ENCODE assay signal across 8 cellular contexts in genomic region chr1:23691499-23692307, GRCh38. TPM values are rescaled to one million over a fixed set of nuclear protein-coding genes. Genes with fewer than 3 reads are reported as not detected.
DNase-seq lines count a peak whose midpoint lies in the region; ATAC-seq, FAIRE-seq and TF ChIP-seq lines count a peak whose summit lies in the region.

RPL11 (plus strand) TSS chr1:23691806; CDS start chr1:23691824, 18 bp downstream.

- intact Hi-C loops in HepG2 (cut with micrococcal nuclease; ENCODE audit: unreplicated experiment): loop anchor here (5.0 kb wide), 1 partner anchor 61 kb away; no protein-coding TSS in a partner anchor

- TF ChIP-seq CTCF in HepG2 (CRISPR knock-in tag; IDR thresholded peaks at IDR 0.05): peak; percentile 84

- H3K36me3 ChIP-seq in HepG2 (replicated peaks in 1 of 2; ENCODE audit: control insufficient read depth in 1 of 2, insufficient read depth in 2 of 2, low read length in 2 of 2): peaks cover 19 to 39% of the 10 kb centered on the region in 2 experiments

- in situ Hi-C loops in HepG2 (cut with HindIII; ENCODE audit: extremely low pct_ligation_motif_present, low pct_unique_long_range_greater_than_20kb): loop anchor here (5.0 kb wide), 1 partner anchor 56 kb away; no protein-coding TSS in a partner anchor

- peak; percentile 94 to 99 for TF ChIP-seq POLR2A in HepG2 (IDR thresholded peaks at IDR 0.05; ENCODE audit: insufficient read depth in 1 of 2, low read depth in 2 of 2, low read length in 2 of 2)

- peak; percentile 91 for FAIRE-seq in HepG2 (lab: Jason Lieb, UNC)

- peak within 1 kb of the TSS; percentile 98 for H3K9ac ChIP-seq in HepG2 (ENCODE audit: insufficient read depth, low read depth, low read length)

- peaks cover 49% of the 10 kb centered on the region for H4K20me1 ChIP-seq in HepG2 (ENCODE audit: insufficient read depth, low read length)

- ATAC-seq in GM19351 (IDR thresholded peaks at IDR 0.05; ENCODE audit: unreplicated experiment) (peak; percentile 76), HG03521 (IDR thresholded peaks at IDR 0.05; ENCODE audit: unreplicated experiment) (peak; percentile 80), HepG2 (peak; percentile 98)

- DNase-seq in C1 segment of cervical spinal cord (lab: John Stamatoyannopoulos, UW) (peak; percentile 34 to 94 (median 90)), NCI-H748 (lab: John Stamatoyannopoulos, UW; ENCODE audit: unreplicated experiment) (peak; percentile 94), dermis blood vessel endothelial cell (peak; percentile 98), HepG2 (ENCODE audit: low spot score) (peak; percentile 92)
- peak; percentile 84 to 86 for DNase-seq in activated CD4-positive, alpha-beta T cell treated with anti-CD3 and anti-CD28 coated beads, Interleukin-2, amount 50 U/mL, for 4 hours
- DNase-seq in stimulated activated CD4-positive, alpha-beta T cell treated with anti-CD3 and anti-CD28 coated beads, Interleukin-4, amount 100 ng/mL, for 1 hour: peak; percentile 84

- peak within 1 kb of the TSS; percentile 89 for H3K4me2 ChIP-seq in HepG2 (ENCODE audit: low read depth, low read length)

- H3K4me3 ChIP-seq in HepG2 (replicated peaks in 1 of 3; ENCODE audit: insufficient read depth in 1 of 3, low read depth in 2 of 3, low read length in 3 of 3): peak within 1 kb of the TSS; percentile 96 to 100 (median 96)

- H3K79me2 ChIP-seq in HepG2 (ENCODE audit: insufficient read depth, low read length): peaks cover 51% of the 10 kb centered on the region

- CTCF ChIA-PET in HepG2 (lab: Yijun Ruan, JAX; ENCODE audit: low intra/inter-chr PET ratio, low total read pairs): interaction anchor here (1.0 to 1.2 kb wide), 2 partner anchors 34 to 60 kb away, joined by 3 to 5 read pairs; no protein-coding TSS in a partner anchor

- peak within 1 kb of the TSS; percentile 86 for H3K27ac ChIP-seq in HepG2 (ENCODE audit: extremely low read length, insufficient read depth, low read length)

- POLR2A ChIA-PET in HepG2 (lab: Yijun Ruan, JAX): interaction anchor here (0.6 to 2.8 kb wide), 31 partner anchors 9 to 347 kb away, joined by 3 to 42 read pairs (median 4); partner anchors contain the start of genes ASAP3, ELOA, HMGCL and HNRNPR

- H3K9me3 ChIP-seq in HepG2 (ENCODE audit: low read length): no peaks in the 10 kb centered on the region

- H2AFZ ChIP-seq in HepG2 (ENCODE audit: low read length): peak within 1 kb of the TSS; percentile 98

- WGBS in HepG2 (ENCODE audit: low lambda C conversion rate): 1% methylated on average over 23 of the region's 45 CpGs

- TF ChIP-seq EP300 in HepG2 (IDR thresholded peaks at IDR 0.05; ENCODE audit: low read depth in 2 of 2, low read length in 2 of 2) (0 out of 4 replicates have a peak, but pooled peaks of 1 of the 2 experiments have one; percentile 38), HepG2 (CRISPR knock-in tag; IDR thresholded peaks at IDR 0.05; ENCODE audit: borderline replicate concordance) (peak; percentile 52; the same call in 1 of the 2 replicates)

- TF ChIP-seq RAD21 in HepG2 (CRISPR knock-in tag; IDR thresholded peaks at IDR 0.05): peak; percentile 38; the same call in 1 of the 2 replicates

- peaks cover 46% of the 10 kb centered on the region for H3K4me1 ChIP-seq in HepG2 (ENCODE audit: insufficient read depth, low read length)

- no peaks in the 10 kb centered on the region; a peak in 1 of 5 replicates for H3K27me3 ChIP-seq in HepG2 (ENCODE audit: control insufficient read depth in 1 of 2, insufficient read depth in 2 of 2, low read length in 2 of 2)

- BruUV-seq in HepG2 (replicated peaks; lab: Mats Ljungman, UMichigan): TSS peak; percentile 68

TF ChIP-seq in HepG2, 621 proteins besides CTCF, POLR2A, EP300 and RAD21 (continues in another document):
- no peak for TF ChIP-seq HHEX (CRISPR knock-in tag; IDR thresholded peaks at IDR 0.05)
- peak; percentile 80 for TF ChIP-seq HNF1B (CRISPR knock-in tag; IDR thresholded peaks at IDR 0.05)
- no peak; the same call in 1 of the 2 replicates for TF ChIP-seq ZBTB8A (CRISPR knock-in tag; IDR thresholded peaks at IDR 0.05; ENCODE audit: borderline replicate concordance, low read depth)
- TF ChIP-seq ZNF552 (CRISPR knock-in tag; IDR thresholded peaks at IDR 0.05; ENCODE audit: borderline replicate concordance): 0 out of 2 replicates have a peak, but pooled peaks have one; percentile 32
- 0 out of 2 replicates have a peak, but pooled peaks have one; percentile 5 for TF ChIP-seq MED13 (CRISPR knock-in tag; IDR thresholded peaks at IDR 0.05)
- TF ChIP-seq CBX1 (IDR thresholded peaks at IDR 0.05; ENCODE audit: low read depth): no peak
- TF ChIP-seq ZMAT3 (CRISPR knock-in tag; conservative IDR thresholded peaks at IDR 0.05): peak; percentile 89; the same call in 1 of the 2 replicates
- no peak; the same call in 1 of the 2 replicates for TF ChIP-seq ZBTB33 (CRISPR knock-in tag; IDR thresholded peaks at IDR 0.05)
- TF ChIP-seq GTF2F1 (IDR thresholded peaks at IDR 0.05; ENCODE audit: low read length): peak; percentile 58; the same call in 1 of the 2 replicates
- TF ChIP-seq ZHX1 (CRISPR knock-in tag; IDR thresholded peaks at IDR 0.05; ENCODE audit: low read depth): no peak

RNA-seq across cellular contexts. Expression of gene RPL11, which starts in this region (rescaled TPM):
- total RNA-seq in dermis blood vessel endothelial cell: 871 and 1,099 TPM in 2 replicates
- total RNA-seq in HepG2 (2016; rRNA removed; fragmentation: Illumina TruSeq; extraction: Trizol): 2,010 and 2,638 TPM in 2 replicates
- 1,858 and 2,176 TPM in 2 replicates for total RNA-seq in HepG2 (2016; cell fraction: cytosol; rRNA removed; fragmentation: Illumina TruSeq; extraction: Trizol; ENCODE audit: low read depth)
- total RNA-seq in HepG2 (2016; cell fraction: insoluble cytoplasmic fraction; rRNA removed; fragmentation: Illumina TruSeq; extraction: Trizol): 2,021 and 2,756 TPM in 2 replicates
- 3,644 and 4,048 TPM in 2 replicates for total RNA-seq in HepG2 (2016; cell fraction: membrane; rRNA removed; fragmentation: Illumina TruSeq; extraction: Trizol)
- 641 and 715 TPM in 2 replicates for total RNA-seq in HepG2 (2016; cell fraction: nucleus; rRNA removed; fragmentation: Illumina TruSeq; extraction: Trizol)
- 1,552 and 1,682 TPM in 2 replicates for polyA plus RNA-seq in HepG2 (2011; rRNA removed)
- polyA plus RNA-seq in HepG2 (2011; cell fraction: cytosol; rRNA removed): 1,274 and 1,563 TPM in 2 replicates
- polyA plus RNA-seq in HepG2 (2011; cell fraction: nucleus; rRNA removed): 268 and 378 TPM in 2 replicates
- polyA plus RNA-seq in HepG2 (2012): 3,472 and 3,503 TPM in 2 replicates
- 3,344 and 3,698 TPM in 2 replicates for polyA plus RNA-seq in HepG2 (2016; cell fraction: cytosol; fragmentation: Illumina TruSeq; extraction: Trizol; ENCODE audit: low read depth)
- 3,158 and 3,586 TPM in 2 replicates for polyA plus RNA-seq in HepG2 (2016; cell fraction: insoluble cytoplasmic fraction; fragmentation: Illumina TruSeq; extraction: Trizol; ENCODE audit: low read depth)
- 4,657 and 4,799 TPM in 2 replicates for polyA plus RNA-seq in HepG2 (2016; cell fraction: membrane; fragmentation: Illumina TruSeq; extraction: Trizol; ENCODE audit: low read depth)
- polyA plus RNA-seq in HepG2 (2016; cell fraction: nucleus; fragmentation: Illumina TruSeq; extraction: Trizol; ENCODE audit: insufficient read depth, low read depth): 1,462 and 1,519 TPM in 2 replicates
- polyA minus RNA-seq in HepG2 (2011; rRNA and poly(A)+ RNA removed; ENCODE audit: low replicate concordance): 334 and 786 TPM in 2 replicates
- 353 and 418 TPM in 2 replicates for polyA minus RNA-seq in HepG2 (2011; cell fraction: cytosol; rRNA and poly(A)+ RNA removed)
- polyA minus RNA-seq in HepG2 (2011; cell fraction: nucleus; rRNA and poly(A)+ RNA removed): 166 and 250 TPM in 2 replicates

Comparison
In these comparisons a context has a peak if more than half of its experiments do, and no peak if none do; other contexts are left out.
1. Peak in every context shown above with its lines: DNase-seq, ATAC-seq, H3K4me3 ChIP-seq and H3K27ac ChIP-seq.